Comparison of ENCODE assay signal across 15 cellular contexts in genomic region chr7:116543664-116544063, GRCh38. TPM values are rescaled to one million over a fixed set of nuclear protein-coding genes. Genes with fewer than 3 reads are reported as not detected.
A peak's percentile ranks its signal among the peaks of the same experiment; 100 is the strongest.
DNase-seq lines count a peak whose midpoint lies in the region; ATAC-seq and TF ChIP-seq lines count a peak whose summit lies in the region.
"Had no signal": no experiment of that assay in that cellular context is flagged by ENCODE, and none has a peak within 500 bp of the region (broad histone marks: within the 10 kb centered on the region; RNA-seq: fewer than 3 reads in every experiment).

No MANE protein-coding gene starts in this region.

- no peak overlapping the region for H3K4me3 ChIP-seq in left ventricle myocardium inferior
- H3K4me3 ChIP-seq in right cardiac atrium (ENCODE audit: low read length): no peak overlapping the region
- no peak overlapping the region for H3K4me3 ChIP-seq in astrocyte of the spinal cord (ENCODE audit: low read depth, low read length)
- no peak overlapping the region for H3K4me3 ChIP-seq in left lung

- H3K27ac ChIP-seq in left ventricle myocardium inferior (replicated peaks) (peak overlapping the region; percentile 84), right cardiac atrium (ENCODE audit: low read length) (no peak overlapping the region), left lung (peak overlapping the region; percentile 9 to 48)

- 59% methylated on average over 2 of the region's 2 CpGs for WGBS in right cardiac atrium

- H3K4me1 Mint-ChIP-seq in activated T-helper 2 cell treated with anti-CD3 and anti-CD28 coated beads, Interferon-gamma antibody, Interleukin-2, Interleukin-4, amounts not matched to agents 10 μg/mL and 5 μg/mL and 100 μg/mL, durations not matched to agents 14 hours and 24 hours and 36 hours (ENCODE audit: low read depth): no peaks in the 10 kb centered on the region

- no peak for ATAC-seq in right cardiac atrium
- ATAC-seq in left lung: peak; percentile 14
- ATAC-seq: stimulated activated naive B cell treated with anti-CD40 and anti-IgM and Interleukin-4, amounts not matched to agents 10 μg/mL and 1 μg/mL and 100 μg/mL, for 72 hours had no signal

- no peaks in the 10 kb centered on the region for H3K9me3 Mint-ChIP-seq in activated T-helper 2 cell treated with anti-CD3 and anti-CD28 coated beads, Interferon-gamma antibody, Interleukin-2, Interleukin-4, amounts not matched to agents 10 μg/mL and 5 μg/mL and 100 μg/mL, durations not matched to agents 14 hours and 24 hours and 36 hours

- no peaks in the 10 kb centered on the region for H3K36me3 Mint-ChIP-seq in activated T-helper 2 cell treated with anti-CD3 and anti-CD28 coated beads, Interferon-gamma antibody, Interleukin-2, Interleukin-4, amounts not matched to agents 10 μg/mL and 5 μg/mL and 100 μg/mL, durations not matched to agents 14 hours and 24 hours and 36 hours (ENCODE audit: low read depth)

- no peak overlapping the region for H3K27ac Mint-ChIP-seq in activated T-helper 2 cell treated with anti-CD3 and anti-CD28 coated beads, Interferon-gamma antibody, Interleukin-2, Interleukin-4, amounts not matched to agents 10 μg/mL and 5 μg/mL and 100 μg/mL, durations not matched to agents 14 hours and 24 hours and 36 hours
- H3K27ac Mint-ChIP-seq: activated naive CD4-positive, alpha-beta T cell treated with anti-CD3 and anti-CD28 coated beads, Interleukin-2, amount 50 U/mL, for 72 hours; stimulated activated naive B cell treated with anti-CD40 and anti-IgM and Interleukin-4, amounts not matched to agents 10 μg/mL and 1 μg/mL and 100 μg/mL, for 72 hours had no signal

- intact Hi-C loops in left ventricle myocardium inferior (cut with micrococcal nuclease): no loop called here
- intact Hi-C loops in right cardiac atrium (cut with DNase I): no loop called here
- intact Hi-C loops in left lung (cut with DNase I): no loop called here
- intact Hi-C loops in activated T-helper 2 cell treated with anti-CD3 and anti-CD28 coated beads, Interferon-gamma antibody, Interleukin-2, Interleukin-4, amounts not matched to agents 10 μg/mL and 5 μg/mL and 100 μg/mL, durations not matched to agents 14 hours and 24 hours and 36 hours (cut with micrococcal nuclease): no loop called here

- peaks cover 30% of the 10 kb centered on the region for H3K36me3 ChIP-seq in left ventricle myocardium inferior
- H3K36me3 ChIP-seq in left lung: peaks cover 0 to 7% of the 10 kb centered on the region in 2 donors

- in situ Hi-C loops in astrocyte of the spinal cord (cut with HindIII; ENCODE audit: low sequenced_read_pairs): no loop called here

- peaks cover 100% of the 10 kb centered on the region for H3K4me1 ChIP-seq in left ventricle myocardium inferior
- H3K4me1 ChIP-seq in right cardiac atrium (ENCODE audit: control insufficient read depth, insufficient read depth, low read length): peaks cover 18% of the 10 kb centered on the region
- peaks cover 4 to 39% of the 10 kb centered on the region in 2 donors for H3K4me1 ChIP-seq in left lung

- no peak overlapping the region for H3K4me3 Mint-ChIP-seq in activated T-helper 2 cell treated with anti-CD3 and anti-CD28 coated beads, Interferon-gamma antibody, Interleukin-2, Interleukin-4, amounts not matched to agents 10 μg/mL and 5 μg/mL and 100 μg/mL, durations not matched to agents 14 hours and 24 hours and 36 hours (ENCODE audit: low read depth)
- H3K4me3 Mint-ChIP-seq: neural crest cell; stimulated activated naive B cell treated with anti-CD40 and anti-IgM and Interleukin-4, amounts not matched to agents 10 μg/mL and 1 μg/mL and 100 μg/mL, for 72 hours had no signal

- peaks cover 33% of the 10 kb centered on the region for H3K27me3 Mint-ChIP-seq in activated T-helper 2 cell treated with anti-CD3 and anti-CD28 coated beads, Interferon-gamma antibody, Interleukin-2, Interleukin-4, amounts not matched to agents 10 μg/mL and 5 μg/mL and 100 μg/mL, durations not matched to agents 14 hours and 24 hours and 36 hours (ENCODE audit: low read depth)

- H3K9me3 ChIP-seq in left ventricle myocardium inferior (replicated peaks) (no peaks in the 10 kb centered on the region), right cardiac atrium (ENCODE audit: control insufficient read depth, low read length) (no peaks in the 10 kb centered on the region), left lung (no peaks in the 10 kb centered on the region)

- DNase-seq in left ventricle myocardium inferior (no peak), right cardiac atrium (no peak), astrocyte of the spinal cord (ENCODE audit: low read depth, low spot score) (peak; percentile 48), left lung (no peak), mucosa of gallbladder (ENCODE audit: low spot score) (no peak), NCI-H146 treated with DMSO at 0.1 percent for 48 hours (lab: John Stamatoyannopoulos, UW; ENCODE audit: unreplicated experiment) (no peak), iPS-NIHi7 (ENCODE audit: extremely low spot score) (no peak)
- no peak for DNase-seq in activated T-helper 2 cell treated with anti-CD3 and anti-CD28 coated beads, Interferon-gamma antibody, Interleukin-2, Interleukin-4, amounts not matched to agents 10 μg/mL and 5 μg/mL and 100 μg/mL, durations not matched to agents 14 hours and 24 hours and 36 hours (ENCODE audit: low spot score)
- DNase-seq: activated CD4-positive, alpha-beta T cell treated with anti-CD3 and anti-CD28 coated beads, Interleukin-2, amount 50 U/mL, for 4 hours; AML-193; NCI-H1105 treated with DMSO at 0.1 percent for 48 hours; stimulated activated naive B cell treated with anti-CD40 and anti-IgM and Interleukin-4, amounts not matched to agents 10 μg/mL and 1 μg/mL and 100 μg/mL, for 72 hours; T-helper 1 cell had no signal

- H3K27me3 ChIP-seq in left ventricle myocardium inferior (ENCODE audit: low read depth) (no peaks in the 10 kb centered on the region), right cardiac atrium (ENCODE audit: control insufficient read depth, insufficient read depth) (no peaks in the 10 kb centered on the region), left lung (no peaks in the 10 kb centered on the region)

- TF ChIP-seq CTCF in left ventricle myocardium inferior (IDR thresholded peaks at IDR 0.05; ENCODE audit: borderline replicate concordance) (no peak), astrocyte of the spinal cord (IDR thresholded peaks at IDR 0.05; ENCODE audit: low read depth, low read length) (no peak), left lung (IDR thresholded peaks at IDR 0.05) (no peak)

RNA-seq across cellular contexts. Expression of gene CAV1, which starts 18.8 kb away (rescaled TPM):
- total RNA-seq in left ventricle myocardium inferior (266 TPM), right cardiac atrium (100 to 1,000 TPM; 298 to 502 (median 380) TPM), left lung (100 to 1,000 TPM; 377 to 520 TPM), mucosa of gallbladder (239 TPM)
- polyA plus RNA-seq in right cardiac atrium: 269 TPM
- 0.41 and 0.57 TPM in 2 replicates for total RNA-seq in activated T-helper 2 cell treated with anti-CD3 and anti-CD28 coated beads, Interferon-gamma antibody, Interleukin-2, Interleukin-4, amounts not matched to agents 10 μg/mL and 5 μg/mL and 100 μg/mL, durations not matched to agents 14 hours and 24 hours and 36 hours
- total RNA-seq: activated naive CD4-positive, alpha-beta T cell treated with anti-CD3 and anti-CD28 coated beads, Interleukin-2, amount 50 U/mL, for 72 hours had no signal

RNA-seq across cellular contexts. Expression of gene CAV2, which starts 44.1 kb away (rescaled TPM):
- total RNA-seq in left ventricle myocardium inferior (196 TPM), right cardiac atrium (100 to 1,000 TPM; 179 to 233 (median 200) TPM), left lung (100 to 1,000 TPM; 162 to 210 TPM), mucosa of gallbladder (91.3 TPM)
- polyA plus RNA-seq in right cardiac atrium: 136 TPM
- total RNA-seq in activated T-helper 2 cell treated with anti-CD3 and anti-CD28 coated beads, Interferon-gamma antibody, Interleukin-2, Interleukin-4, amounts not matched to agents 10 μg/mL and 5 μg/mL and 100 μg/mL, durations not matched to agents 14 hours and 24 hours and 36 hours: not detected in 2 replicates

Comparison
In these comparisons a context has a peak if more than half of its experiments do, and no peak if none do; other contexts are left out.
1. RNA of gene CAV1, which starts 18.8 kb away (total RNA-seq): 377 to 520 TPM in left lung, 298 to 502 TPM in right cardiac atrium, 266 TPM in left ventricle myocardium inferior (single experiment) and 239 TPM in mucosa of gallbladder (single experiment); 0.41 to 0.57 TPM in activated T-helper 2 cell treated with anti-CD3 and anti-CD28 coated beads, Interferon-gamma antibody, Interleukin-2, Interleukin-4, amounts not matched to agents 10 μg/mL and 5 μg/mL and 100 μg/mL, durations not matched to agents 14 hours and 24 hours and 36 hours; every median in the first group is over 100 times any median in the second.
2. RNA of gene CAV2, which starts 44.1 kb away (total RNA-seq): 179 to 233 TPM in right cardiac atrium, 162 to 210 TPM in left lung, 196 TPM in left ventricle myocardium inferior (single experiment) and 91.3 TPM in mucosa of gallbladder (single experiment); not detected in activated T-helper 2 cell treated with anti-CD3 and anti-CD28 coated beads, Interferon-gamma antibody, Interleukin-2, Interleukin-4, amounts not matched to agents 10 μg/mL and 5 μg/mL and 100 μg/mL, durations not matched to agents 14 hours and 24 hours and 36 hours; every median in the first group is over 10 times any median in the second.